ENCODE assay signal across 1 cellular context in genomic region chr17:75748706-75749105, GRCh38.
TF ChIP-seq lines count a peak whose summit lies in the region.

No MANE protein-coding gene starts in this region.

TF ChIP-seq in HepG2, 621 proteins besides CTCF, POLR2A, EP300 and RAD21:
- TF ChIP-seq ZNF44 (CRISPR knock-in tag; IDR thresholded peaks at IDR 0.05) (no peak), U2AF1 (optimal IDR thresholded peaks at IDR 0.05; ENCODE audit: low read depth, low read length) (no peak), HOXD1 (CRISPR knock-in tag; IDR thresholded peaks at IDR 0.05) (no peak), ELF4 (CRISPR knock-in tag; IDR thresholded peaks at IDR 0.05; ENCODE audit: borderline replicate concordance) (no peak), CSRNP2 (CRISPR knock-in tag; conservative IDR thresholded peaks at IDR 0.05; ENCODE audit: low read depth) (no peak), RARA (CRISPR knock-in tag; IDR thresholded peaks at IDR 0.05) (peak; percentile 28; the same call in 1 of the 2 replicates), NFE2L1 (CRISPR knock-in tag; IDR thresholded peaks at IDR 0.05; ENCODE audit: borderline replicate concordance) (no peak)
